ENCODE assay signal across 8 cellular contexts in the genomic region with DNA sequence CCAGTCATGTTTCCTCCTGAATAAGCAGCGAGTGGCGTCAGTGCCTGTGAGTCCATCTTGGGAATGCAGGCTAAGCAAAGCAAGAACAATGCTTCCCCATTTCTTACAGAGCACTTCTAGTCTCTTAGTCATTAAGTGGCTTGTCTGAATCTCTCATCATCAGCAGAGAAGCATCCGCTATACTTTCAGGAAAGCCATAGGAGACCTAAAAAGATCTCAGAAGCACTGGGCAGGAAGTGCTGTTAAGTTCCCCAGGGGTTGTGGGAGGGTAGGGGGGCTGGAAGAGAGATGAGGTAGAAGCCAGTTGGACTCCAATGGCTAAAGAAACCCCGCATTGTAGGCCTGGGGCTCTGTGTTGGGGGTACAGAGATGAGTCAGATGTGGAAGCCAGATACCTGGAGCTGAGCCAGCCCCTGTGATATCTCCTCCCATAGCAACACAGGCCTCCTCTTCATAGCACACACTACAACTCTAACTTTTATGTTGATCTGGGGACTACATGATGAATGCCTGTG. TPM values are rescaled to one million over a fixed set of nuclear protein-coding genes. Genes with fewer than 3 reads are reported as not detected.
DNase-seq lines count a peak whose midpoint lies in the region; ATAC-seq and TF ChIP-seq lines count a peak whose summit lies in the region.

No MANE protein-coding gene starts in this region.

- H3K4me1 Mint-ChIP-seq in osteocyte (ENCODE audit: unreplicated experiment) = peaks cover 18% of the 10 kb centered on the region

- DNase-seq in left cardiac atrium (peak; percentile 44), activated T-cell treated with anti-CD3 and anti-CD28 coated beads for 4 hours (no peak), DMS114 treated with DMSO at 0.1 percent for 48 hours (lab: John Stamatoyannopoulos, UW; ENCODE audit: unreplicated experiment) (no peak), osteocyte (ENCODE audit: extremely low spot score, unreplicated experiment) (no peak), RKO (ENCODE audit: low spot score) (no peak)

- no peak overlapping the region for H3K4me3 Mint-ChIP-seq in osteocyte (ENCODE audit: unreplicated experiment)

- peaks cover 21% of the 10 kb centered on the region for H3K27me3 Mint-ChIP-seq in osteocyte (ENCODE audit: unreplicated experiment)

- H3K9me3 Mint-ChIP-seq in osteocyte (ENCODE audit: unreplicated experiment) = no peaks in the 10 kb centered on the region

- peak; percentile 78 for ATAC-seq in GM18499 (IDR thresholded peaks at IDR 0.05; ENCODE audit: insufficient read depth, unreplicated experiment)
- peak; percentile 68 for ATAC-seq in GM21447 (IDR thresholded peaks at IDR 0.05; ENCODE audit: unreplicated experiment)
- ATAC-seq in HG03432 (IDR thresholded peaks at IDR 0.05; ENCODE audit: unreplicated experiment) = peak; percentile 80
- peak; percentile 45 to 49 for ATAC-seq in left cardiac atrium

- no peaks in the 10 kb centered on the region for H3K36me3 Mint-ChIP-seq in osteocyte (ENCODE audit: unreplicated experiment)

- no peak overlapping the region for H3K27ac Mint-ChIP-seq in osteocyte (ENCODE audit: unreplicated experiment)

- intact Hi-C loops in left cardiac atrium (cut with DNase I) = no loop called here

- no peak for TF ChIP-seq CTCF in osteocyte (IDR thresholded peaks at IDR 0.05)

RNA-seq across cellular contexts. Expression of a gene that starts 44.9 kb away (rescaled TPM):
- total RNA-seq in left cardiac atrium = not detected
- not detected in 2 replicates for total RNA-seq in osteocyte
